13 cellular contexts compared by ENCODE assay signal in the genomic region with DNA sequence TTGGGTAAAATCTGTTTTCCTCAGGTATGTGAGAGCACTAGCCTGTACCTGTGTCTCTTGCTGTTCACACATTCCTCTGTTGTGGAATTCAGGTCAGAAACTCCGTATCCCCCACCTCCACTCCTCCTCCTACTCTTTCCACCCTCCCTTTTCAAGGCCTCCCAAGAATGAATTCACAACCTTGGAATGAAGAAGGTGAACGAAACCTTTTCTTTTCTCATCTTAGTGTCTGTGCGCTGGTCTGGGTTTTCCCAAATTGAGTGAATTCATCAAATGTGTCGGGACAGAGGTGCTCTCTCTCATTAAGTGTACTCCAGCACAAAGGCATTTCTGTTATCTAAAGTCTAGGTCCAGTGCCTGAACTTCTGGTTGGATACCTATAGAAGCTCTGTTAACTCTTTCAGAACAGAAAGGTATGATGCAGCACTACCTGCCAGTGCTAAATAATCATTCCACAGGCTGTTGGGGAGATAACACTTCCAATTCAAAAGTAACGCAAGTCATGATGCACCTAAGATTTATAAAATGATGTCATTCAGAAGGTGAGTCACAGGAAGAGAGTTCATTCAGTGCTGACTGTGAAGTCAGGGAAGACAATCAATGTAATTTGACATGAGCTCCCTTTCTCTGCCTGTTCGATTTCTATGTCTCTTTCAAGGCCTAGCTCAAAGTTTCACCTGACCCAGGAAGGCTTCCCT. TPM values are rescaled to one million over a fixed set of nuclear protein-coding genes. Genes with fewer than 3 reads are reported as not detected.
DNase-seq lines count a peak whose midpoint lies in the region; ATAC-seq and TF ChIP-seq lines count a peak whose summit lies in the region.
"Had no signal": no experiment of that assay in that cellular context is flagged by ENCODE, and none has a peak within 500 bp of the region (broad histone marks: within the 10 kb centered on the region; RNA-seq: fewer than 3 reads in every experiment).

No MANE protein-coding gene starts in this region.

- no peak overlapping the region for H4K8ac ChIP-seq in neuronal stem cell (ENCODE audit: low read depth, low read length)

- H3K27ac Mint-ChIP-seq in WTC11 (peak overlapping the region; percentile 68), type B pancreatic cell (peak overlapping the region; percentile 86), nephron progenitor cell (no peak overlapping the region)

- no peak overlapping the region for H3K18ac ChIP-seq in neuronal stem cell (ENCODE audit: low read length)

- no peak overlapping the region for H3K27ac ChIP-seq in upper lobe of left lung
- no peak overlapping the region for H3K27ac ChIP-seq in neuronal stem cell (replicated peaks; ENCODE audit: low read length)
- H3K27ac ChIP-seq: spleen had no signal

- H3K4ac ChIP-seq in neuronal stem cell (ENCODE audit: low read length) = no peak overlapping the region

- H2BK120ac ChIP-seq in neuronal stem cell (ENCODE audit: low read depth, low read length) = no peak overlapping the region

- TF ChIP-seq EP300 in upper lobe of left lung (IDR thresholded peaks at IDR 0.05) = no peak

- CTCF ChIA-PET in WTC11 (lab: Charles Lee) = no interaction called here

- H2AK5ac ChIP-seq in neuronal stem cell (ENCODE audit: low read depth, low read length) = no peak overlapping the region

- no peak overlapping the region for H3K14ac ChIP-seq in neuronal stem cell (ENCODE audit: low read length)

- no peaks in the 10 kb centered on the region for H3K9me3 Mint-ChIP-seq in WTC11
- H3K9me3 Mint-ChIP-seq in type B pancreatic cell = no peaks in the 10 kb centered on the region
- H3K9me3 Mint-ChIP-seq in nephron progenitor cell = peaks cover 16% of the 10 kb centered on the region
- H3K9me3 Mint-ChIP-seq: central memory CD8-positive, alpha-beta T cell had no signal

- no peak overlapping the region for H2BK12ac ChIP-seq in neuronal stem cell (ENCODE audit: low read length)

- H3K27me3 Mint-ChIP-seq in WTC11 (ENCODE audit: low read depth) = no peaks in the 10 kb centered on the region; the same call in 1 of the 2 replicates
- no peaks in the 10 kb centered on the region for H3K27me3 Mint-ChIP-seq in type B pancreatic cell
- no peaks in the 10 kb centered on the region for H3K27me3 Mint-ChIP-seq in nephron progenitor cell (ENCODE audit: low read depth, poor library complexity)
- H3K27me3 Mint-ChIP-seq: central memory CD8-positive, alpha-beta T cell had no signal

- WGBS in upper lobe of left lung, 2 donors = 60 to 70% methylated on average over 6 of the region's 6 CpGs
- WGBS in neuronal stem cell (ENCODE audit: extremely low coverage in 2 of 2, insufficient read length in 2 of 2, insufficient replicate concordance in 1 of 2), 2 donors = no CpG with 5 or more reads among the region's 6 CpGs

- H3K9me3 ChIP-seq in upper lobe of left lung = no peaks in the 10 kb centered on the region
- no peaks in the 10 kb centered on the region for H3K9me3 ChIP-seq in neuronal stem cell (replicated peaks in 1 of 2; ENCODE audit: control insufficient read depth in 2 of 2, insufficient read depth in 1 of 2, low read depth in 1 of 2, low read length in 2 of 2)
- H3K9me3 ChIP-seq: MG63, spleen had no signal

- TF ChIP-seq CTCF in WTC11 (IDR thresholded peaks at IDR 0.05) (no peak), type B pancreatic cell (conservative IDR thresholded peaks at IDR 0.05) (no peak), nephron progenitor cell (IDR thresholded peaks at IDR 0.05) (no peak), upper lobe of left lung (IDR thresholded peaks at IDR 0.05) (no peak)

- H3K27me3 ChIP-seq in upper lobe of left lung = no peaks in the 10 kb centered on the region
- H3K27me3 ChIP-seq in neuronal stem cell (ENCODE audit: control insufficient read depth in 3 of 3, insufficient read depth in 3 of 3, low read depth in 1 of 3, low read length in 3 of 3) = no peaks in the 10 kb centered on the region
- H3K27me3 ChIP-seq: MG63 had no signal

- H3K4me3 Mint-ChIP-seq in WTC11 = peak overlapping the region; percentile 32
- peak overlapping the region; percentile 16 for H3K4me3 Mint-ChIP-seq in type B pancreatic cell
- no peak overlapping the region for H3K4me3 Mint-ChIP-seq in nephron progenitor cell
- H3K4me3 Mint-ChIP-seq: central memory CD8-positive, alpha-beta T cell had no signal

- DNase-seq in HCEC 1CT (peak; percentile 46), WTC11 (ENCODE audit: low spot score) (no peak), glomerular visceral epithelial cell (ENCODE audit: extremely low spot score) (peak; percentile 5), type B pancreatic cell (ENCODE audit: extremely low spot score, unreplicated experiment) (no peak), nephron progenitor cell (no peak), upper lobe of left lung (no peak), neuronal stem cell (ENCODE audit: low spot score) (no peak)
- DNase-seq: activated naive CD4-positive, alpha-beta T cell treated with anti-CD3 and anti-CD28 coated beads, Interleukin-2, amount 50 U/mL, for 16 hours; MG63; NCI-H2107; spleen had no signal

- H3K4me2 ChIP-seq in neuronal stem cell (ENCODE audit: insufficient read depth, low read length, poor library complexity, severe bottlenecking) = no peak overlapping the region

- POLR2A ChIA-PET in WTC11 (lab: Charles Lee) = no interaction called here

- peaks cover 35% of the 10 kb centered on the region for H3K4me1 Mint-ChIP-seq in WTC11
- peaks cover 25% of the 10 kb centered on the region for H3K4me1 Mint-ChIP-seq in type B pancreatic cell (ENCODE audit: unreplicated experiment)
- peaks cover 15% of the 10 kb centered on the region for H3K4me1 Mint-ChIP-seq in nephron progenitor cell
- H3K4me1 Mint-ChIP-seq: central memory CD8-positive, alpha-beta T cell had no signal

- H2AFZ ChIP-seq in neuronal stem cell (ENCODE audit: low read length) = no peak overlapping the region

- ATAC-seq in WTC11 (peak; percentile 87), upper lobe of left lung (ENCODE audit: low FRiP score in 2 of 2) (no peak)

- H3K36me3 ChIP-seq in upper lobe of left lung (no peaks in the 10 kb centered on the region), neuronal stem cell (replicated peaks in 1 of 2; ENCODE audit: control insufficient read depth in 2 of 2, insufficient read depth in 2 of 2, low read length in 2 of 2) (no peaks in the 10 kb centered on the region)
- H3K36me3 ChIP-seq: MG63, spleen had no signal

- TF ChIP-seq POLR2A in upper lobe of left lung (IDR thresholded peaks at IDR 0.05) = no peak

- no peak overlapping the region for H4K91ac ChIP-seq in neuronal stem cell (ENCODE audit: low read depth, low read length, poor library complexity)

- no peaks in the 10 kb centered on the region for H3K79me1 ChIP-seq in neuronal stem cell (ENCODE audit: low read depth, low read length)

- no peak overlapping the region for H2BK5ac ChIP-seq in neuronal stem cell (ENCODE audit: low read length)

- no peaks in the 10 kb centered on the region for H3K4me1 ChIP-seq in upper lobe of left lung
- H3K4me1 ChIP-seq in neuronal stem cell (ENCODE audit: control insufficient read depth in 2 of 2, insufficient read depth in 1 of 2, low read depth in 1 of 2, low read length in 2 of 2) = peaks cover 0 to 7% of the 10 kb centered on the region in 2 donors
- H3K4me1 ChIP-seq: spleen had no signal

- H3K9ac ChIP-seq in neuronal stem cell (ENCODE audit: low read depth, low read length, poor library complexity) = no peak overlapping the region

- H3K4me3 ChIP-seq in upper lobe of left lung (no peak overlapping the region), neuronal stem cell (ENCODE audit: low read length in 2 of 2) (no peak overlapping the region)
- H3K4me3 ChIP-seq: MG63, spleen had no signal

- H3K36me3 Mint-ChIP-seq in WTC11 = peaks cover 7% of the 10 kb centered on the region; the same call in 1 of the 2 replicates
- H3K36me3 Mint-ChIP-seq in type B pancreatic cell = no peaks in the 10 kb centered on the region
- peaks cover 17% of the 10 kb centered on the region for H3K36me3 Mint-ChIP-seq in nephron progenitor cell (ENCODE audit: low read depth)

- no peak overlapping the region for H2BK15ac ChIP-seq in neuronal stem cell (ENCODE audit: low read length)

- no peak overlapping the region for H3K23ac ChIP-seq in neuronal stem cell (ENCODE audit: low read depth, low read length, poor library complexity)

TF ChIP-seq in WTC11, 78 proteins besides CTCF, POLR2A, EP300 and RAD21 (continues in another document):
- TF ChIP-seq ZNF138 (CRISPR knock-in tag; conservative IDR thresholded peaks at IDR 0.05) (no peak), NFE2L1 (CRISPR knock-in tag; IDR thresholded peaks at IDR 0.05) (no peak), ATF1 (CRISPR knock-in tag; IDR thresholded peaks at IDR 0.05) (no peak), RORB (CRISPR knock-in tag; IDR thresholded peaks at IDR 0.05) (no peak), ZNF396 (CRISPR knock-in tag; IDR thresholded peaks at IDR 0.05; ENCODE audit: borderline replicate concordance) (no peak)
- TF ChIP-seq, protein P1, sequence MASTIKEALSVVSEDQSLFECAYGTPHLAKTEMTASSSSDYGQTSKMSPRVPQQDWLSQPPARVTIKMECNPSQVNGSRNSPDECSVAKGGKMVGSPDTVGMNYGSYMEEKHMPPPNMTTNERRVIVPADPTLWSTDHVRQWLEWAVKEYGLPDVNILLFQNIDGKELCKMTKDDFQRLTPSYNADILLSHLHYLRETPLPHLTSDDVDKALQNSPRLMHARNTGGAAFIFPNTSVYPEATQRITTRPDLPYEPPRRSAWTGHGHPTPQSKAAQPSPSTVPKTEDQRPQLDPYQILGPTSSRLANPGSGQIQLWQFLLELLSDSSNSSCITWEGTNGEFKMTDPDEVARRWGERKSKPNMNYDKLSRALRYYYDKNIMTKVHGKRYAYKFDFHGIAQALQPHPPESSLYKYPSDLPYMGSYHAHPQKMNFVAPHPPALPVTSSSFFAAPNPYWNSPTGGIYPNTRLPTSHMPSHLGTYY (CRISPR knock-in tag; IDR thresholded peaks at IDR 0.05) = no peak
- TF ChIP-seq, protein P2, sequence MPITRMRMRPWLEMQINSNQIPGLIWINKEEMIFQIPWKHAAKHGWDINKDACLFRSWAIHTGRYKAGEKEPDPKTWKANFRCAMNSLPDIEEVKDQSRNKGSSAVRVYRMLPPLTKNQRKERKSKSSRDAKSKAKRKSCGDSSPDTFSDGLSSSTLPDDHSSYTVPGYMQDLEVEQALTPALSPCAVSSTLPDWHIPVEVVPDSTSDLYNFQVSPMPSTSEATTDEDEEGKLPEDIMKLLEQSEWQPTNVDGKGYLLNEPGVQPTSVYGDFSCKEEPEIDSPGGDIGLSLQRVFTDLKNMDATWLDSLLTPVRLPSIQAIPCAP (CRISPR knock-in tag; IDR thresholded peaks at IDR 0.05) = no peak

RNA-seq across cellular contexts. Expression of a gene that starts 41.9 kb away (rescaled TPM):
- total RNA-seq in WTC11 (2021) (12.8 to 15.5 TPM (median 15.2 TPM) in 3 replicates), type B pancreatic cell (ENCODE audit: low replicate concordance) (20.8 and 51.7 TPM in 2 replicates), upper lobe of left lung (1 to 10 TPM in 5 of 6 donors, under 1 TPM in 1; 0.52 to 3.8 (median 2.2) TPM)
- 18.2 TPM for polyA plus RNA-seq in neuronal stem cell (2013, experiment 1 of 2)
- 17.9 TPM for polyA plus RNA-seq in neuronal stem cell (2013, experiment 2 of 2)
- total RNA-seq: osteoblast had no signal

RNA-seq across cellular contexts. Expression of a gene that starts 43.3 kb away (rescaled TPM):
- total RNA-seq in WTC11 (2021) (30.7 to 43.0 TPM (median 36.4 TPM) in 3 replicates), type B pancreatic cell (ENCODE audit: low replicate concordance) (85.1 and 167 TPM in 2 replicates), upper lobe of left lung (10 to 100 TPM; 13.8 to 96.4 (median 37.1) TPM)
- 28.3 TPM for polyA plus RNA-seq in neuronal stem cell (2013, experiment 1 of 2)
- 28.7 TPM for polyA plus RNA-seq in neuronal stem cell (2013, experiment 2 of 2)

Comparison
In these comparisons a context has a peak if more than half of its experiments do, and no peak if none do; other contexts are left out.
1. DNase-seq: peak in HCEC 1CT (single experiment) and glomerular visceral epithelial cell (single experiment); none in WTC11 (single experiment), type B pancreatic cell (single experiment), nephron progenitor cell (single experiment), upper lobe of left lung (0 of 2) and neuronal stem cell (single experiment).